Comparison of ENCODE assay signal across 7 cellular contexts in the genomic region with DNA sequence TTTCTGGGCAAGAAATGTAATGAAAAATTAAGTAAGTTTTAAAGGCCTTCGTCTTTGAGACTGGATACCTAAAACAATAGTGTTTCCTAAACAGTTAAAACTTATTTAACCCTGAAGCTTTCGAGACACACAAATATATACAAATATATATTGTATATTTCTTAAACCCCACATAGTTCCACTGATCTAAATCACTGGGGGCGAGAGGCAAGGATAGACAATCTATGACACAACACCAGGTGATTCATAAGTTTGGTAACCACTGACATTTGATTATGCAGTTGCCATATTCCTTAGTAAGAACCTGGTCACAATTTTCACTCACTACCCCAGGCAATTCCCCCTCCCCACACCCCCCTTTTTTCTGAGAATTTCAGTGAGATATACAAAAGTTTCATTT. TPM values are rescaled to one million over a fixed set of nuclear protein-coding genes. Genes with fewer than 3 reads are reported as not detected.
A peak's percentile ranks its signal among the peaks of the same experiment; 100 is the strongest.
DNase-seq lines count a peak whose midpoint lies in the region; ATAC-seq and TF ChIP-seq lines count a peak whose summit lies in the region.

No MANE protein-coding gene starts in this region.

- peak overlapping the region; percentile 61 for H3K4me3 ChIP-seq in HAP-1
- H3K4me3 ChIP-seq in endodermal cell (ENCODE audit: low read length), result peak overlapping the region; percentile 84

- H3K9me3 Mint-ChIP-seq in endodermal cell, result no peaks in the 10 kb centered on the region
- H3K9me3 Mint-ChIP-seq in osteocyte (ENCODE audit: unreplicated experiment), result no peaks in the 10 kb centered on the region

- H3K27ac Mint-ChIP-seq in endodermal cell, result peak overlapping the region; percentile 95
- H3K27ac Mint-ChIP-seq in osteocyte (ENCODE audit: unreplicated experiment), result peak overlapping the region; percentile 76

- peaks cover 33% of the 10 kb centered on the region for H3K4me1 Mint-ChIP-seq in endodermal cell
- peaks cover 41% of the 10 kb centered on the region for H3K4me1 Mint-ChIP-seq in osteocyte (ENCODE audit: unreplicated experiment)

- H3K36me3 Mint-ChIP-seq in endodermal cell (ENCODE audit: low read depth) (no peaks in the 10 kb centered on the region), osteocyte (ENCODE audit: unreplicated experiment) (peaks cover 10% of the 10 kb centered on the region)

- H3K27me3 Mint-ChIP-seq in endodermal cell (ENCODE audit: insufficient read depth) (no peaks in the 10 kb centered on the region), osteocyte (ENCODE audit: unreplicated experiment) (no peaks in the 10 kb centered on the region)

- no peaks in the 10 kb centered on the region for H3K9me3 ChIP-seq in HAP-1
- no peaks in the 10 kb centered on the region for H3K9me3 ChIP-seq in endodermal cell (ENCODE audit: control insufficient read depth, low read length)

- no peak overlapping the region for H3K27ac ChIP-seq in endodermal cell (ENCODE audit: low read depth, low read length)

- DNase-seq in HAP-1 (ENCODE audit: low spot score in 2 of 2) (peak in 1 of 2 experiments; percentile 34), SK-MEL-5 (ENCODE audit: low read depth, low spot score) (peak; percentile 59), endodermal cell (peak; percentile 38), osteocyte (ENCODE audit: extremely low spot score, unreplicated experiment) (no peak), NOMO-1 treated with dmso at 0.1 percent for 144 hours (lab: John Stamatoyannopoulos, UW; ENCODE audit: unreplicated experiment) (no peak), islet precursor cell (no peak)

- no peak for ATAC-seq in GM21786 (IDR thresholded peaks at IDR 0.05; ENCODE audit: unreplicated experiment)

- peak overlapping the region; percentile 79 for H3K9ac ChIP-seq in endodermal cell (ENCODE audit: extremely low read depth, low read length, poor library complexity, severe bottlenecking)

- H3K4me1 ChIP-seq in HAP-1 (peaks cover 43% of the 10 kb centered on the region), endodermal cell (ENCODE audit: control insufficient read depth, insufficient read depth, low read length) (no peaks in the 10 kb centered on the region)

- WGBS in endodermal cell (ENCODE audit: insufficient coverage in 1 of 2, insufficient read length in 1 of 2), 2 experiments, result 2% methylated on average over 2 of the region's 3 CpGs; no CpG with 5 or more reads in 1 of the 2 experiments

- H3K27me3 ChIP-seq in HAP-1 (ENCODE audit: low read depth), result no peaks in the 10 kb centered on the region
- no peaks in the 10 kb centered on the region for H3K27me3 ChIP-seq in endodermal cell (ENCODE audit: control insufficient read depth, insufficient read depth, low read length, poor library complexity, severe bottlenecking)

- H3K4me3 Mint-ChIP-seq in endodermal cell (peak overlapping the region; percentile 82), osteocyte (ENCODE audit: unreplicated experiment) (peak overlapping the region; percentile 75)

- in situ Hi-C loops in HAP-1 (cut with MboI; ENCODE audit: low sequenced_read_pairs), result no loop called here
- in situ Hi-C loops in SK-MEL-5 (cut with HindIII; ENCODE audit: low pct_unique_long_range_greater_than_20kb, low sequenced_read_pairs), result no loop called here

- no peak for TF ChIP-seq CTCF in endodermal cell (conservative IDR thresholded peaks at IDR 0.05)
- no peak for TF ChIP-seq CTCF in osteocyte (IDR thresholded peaks at IDR 0.05)

- H3K36me3 ChIP-seq in HAP-1 (replicated peaks) (no peaks in the 10 kb centered on the region), endodermal cell (ENCODE audit: control insufficient read depth, insufficient read depth, low read length) (no peaks in the 10 kb centered on the region)

RNA-seq across cellular contexts. Expression of gene BOLA1, which starts 55.3 kb away (rescaled TPM):
- 18.5 and 21.1 TPM in 2 replicates for total RNA-seq in SK-MEL-5 (2014; rRNA removed; shearing (Covaris generic))
- 15.3 and 25.0 TPM in 2 replicates for polyA plus RNA-seq in SK-MEL-5 (2015; cell fraction: cytosol; rRNA removed)
- 35.6 and 37.1 TPM in 2 replicates for polyA plus RNA-seq in SK-MEL-5 (2015; cell fraction: nucleus; rRNA removed)
- total RNA-seq in endodermal cell, result 10 to 100 TPM; 10.2 to 14.7 TPM
- polyA plus RNA-seq in endodermal cell (2013, experiment 1 of 2), result 4.1 TPM
- polyA plus RNA-seq in endodermal cell (2013, experiment 2 of 2), result 3.6 TPM
- total RNA-seq in osteocyte, result 12.9 and 13.7 TPM in 2 replicates

Comparison
In these comparisons a context has a peak if more than half of its experiments do, and no peak if none do; other contexts are left out.
1. DNase-seq: peak in SK-MEL-5 (single experiment) and endodermal cell (single experiment); none in osteocyte (single experiment), NOMO-1 treated with dmso at 0.1 percent for 144 hours (single experiment) and islet precursor cell (single experiment).